Comparison of ENCODE assay signal across 1 cellular context in the genomic region with DNA sequence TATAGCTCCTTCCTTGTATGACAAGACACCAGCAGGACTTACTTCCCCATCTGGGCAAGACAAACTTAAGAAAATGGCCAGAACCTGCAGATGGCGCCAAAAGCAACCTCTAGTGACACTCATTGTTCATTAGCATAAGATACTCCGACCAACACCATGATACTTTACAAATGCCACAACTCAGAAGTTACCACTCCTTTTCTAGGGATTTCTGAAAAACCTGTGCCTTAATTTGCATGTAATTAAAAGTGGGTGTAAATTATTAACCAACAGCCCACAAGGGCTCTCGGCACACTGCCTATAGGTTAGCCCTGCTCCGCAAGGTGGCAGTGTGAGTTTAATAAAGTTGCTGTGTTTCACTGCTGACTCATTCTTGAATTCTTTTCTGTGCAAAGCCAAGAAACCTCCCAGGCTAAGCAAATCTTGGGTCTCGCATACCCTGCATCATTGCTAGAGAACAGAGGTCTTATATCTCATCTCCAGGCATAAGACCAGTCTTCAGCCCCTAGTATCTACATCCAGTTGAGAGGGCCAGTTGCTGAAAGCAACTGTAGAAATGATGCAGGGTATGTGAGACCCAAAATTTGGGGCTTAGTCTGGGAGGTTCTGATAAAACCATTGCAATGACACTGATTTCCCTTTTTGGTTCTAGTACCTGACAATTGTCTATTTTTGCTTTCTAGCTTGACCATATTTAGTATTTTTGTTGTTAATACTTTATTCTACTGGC.
TF ChIP-seq lines count a peak whose summit lies in the region.

No MANE protein-coding gene starts in this region.

TF ChIP-seq in K562, 482 proteins besides CTCF, POLR2A, EP300 and RAD21 (continued from another document):
- TF ChIP-seq IRF1 (CRISPR knock-in tag; IDR thresholded peaks at IDR 0.05; ENCODE audit: borderline replicate concordance) = no peak
- TF ChIP-seq THRAP3 (IDR thresholded peaks at IDR 0.05; ENCODE audit: borderline replicate concordance) = peak; percentile 91; the same call in 1 of the 2 replicates
- no peak for TF ChIP-seq ZNF639 (CRISPR knock-in tag; conservative IDR thresholded peaks at IDR 0.05 in 1 of 2, IDR thresholded peaks at IDR 0.05 in 1 of 2)
- no peak for TF ChIP-seq XRCC4 (IDR thresholded peaks at IDR 0.05; ENCODE audit: extremely low read depth, insufficient read depth, insufficient read length)
- no peak for TF ChIP-seq RHOXF2B (CRISPR knock-in tag; conservative IDR thresholded peaks at IDR 0.05)
- no peak for TF ChIP-seq ZNF507 (tag; conservative IDR thresholded peaks at IDR 0.05)
- no peak for TF ChIP-seq SMAD1 (IDR thresholded peaks at IDR 0.05; ENCODE audit: low read depth, low read length, partially characterized antibody)
- TF ChIP-seq SAFB (IDR thresholded peaks at IDR 0.05; ENCODE audit: borderline replicate concordance, low read depth, low read length) = no peak
- TF ChIP-seq SUPT5H (IDR thresholded peaks at IDR 0.05) = no peak
- peak; percentile 97 for TF ChIP-seq CC2D1A (IDR thresholded peaks at IDR 0.05)
- no peak for TF ChIP-seq BRD4 (IDR thresholded peaks at IDR 0.05)
- TF ChIP-seq GTF2E2 (tag; IDR thresholded peaks at IDR 0.05) = no peak
- TF ChIP-seq ZNF668 (CRISPR knock-in tag; IDR thresholded peaks at IDR 0.05) = no peak
- no peak for TF ChIP-seq ZNF512 (tag; IDR thresholded peaks at IDR 0.05)
- TF ChIP-seq MCM2 (IDR thresholded peaks at IDR 0.05; ENCODE audit: low read depth) = no peak
- peak; percentile 89 for TF ChIP-seq MAFF (IDR thresholded peaks at IDR 0.05; ENCODE audit: low read length)
- no peak for TF ChIP-seq GMEB1 (CRISPR knock-in tag; IDR thresholded peaks at IDR 0.05)
- TF ChIP-seq HSF4 (CRISPR knock-in tag; IDR thresholded peaks at IDR 0.05; ENCODE audit: borderline replicate concordance) = no peak
- TF ChIP-seq ZBTB7A (IDR thresholded peaks at IDR 0.05; ENCODE audit: borderline replicate concordance, control insufficient read depth, low read depth, low read length) = no peak
- no peak for TF ChIP-seq GTF2F1 (IDR thresholded peaks at IDR 0.05; ENCODE audit: low read depth, low read length)
- TF ChIP-seq ATF1 (CRISPR knock-in tag; IDR thresholded peaks at IDR 0.05) = no peak
- peak; percentile 84 for TF ChIP-seq ATF1 (tag; IDR thresholded peaks at IDR 0.05)
- TF ChIP-seq E2F4 (CRISPR knock-in tag; IDR thresholded peaks at IDR 0.05; ENCODE audit: low read depth) = no peak
- TF ChIP-seq OTX1 (CRISPR knock-in tag; IDR thresholded peaks at IDR 0.05) = no peak
- TF ChIP-seq NCOA4 (IDR thresholded peaks at IDR 0.05; ENCODE audit: partially characterized antibody) = no peak
- TF ChIP-seq, protein P1, sequence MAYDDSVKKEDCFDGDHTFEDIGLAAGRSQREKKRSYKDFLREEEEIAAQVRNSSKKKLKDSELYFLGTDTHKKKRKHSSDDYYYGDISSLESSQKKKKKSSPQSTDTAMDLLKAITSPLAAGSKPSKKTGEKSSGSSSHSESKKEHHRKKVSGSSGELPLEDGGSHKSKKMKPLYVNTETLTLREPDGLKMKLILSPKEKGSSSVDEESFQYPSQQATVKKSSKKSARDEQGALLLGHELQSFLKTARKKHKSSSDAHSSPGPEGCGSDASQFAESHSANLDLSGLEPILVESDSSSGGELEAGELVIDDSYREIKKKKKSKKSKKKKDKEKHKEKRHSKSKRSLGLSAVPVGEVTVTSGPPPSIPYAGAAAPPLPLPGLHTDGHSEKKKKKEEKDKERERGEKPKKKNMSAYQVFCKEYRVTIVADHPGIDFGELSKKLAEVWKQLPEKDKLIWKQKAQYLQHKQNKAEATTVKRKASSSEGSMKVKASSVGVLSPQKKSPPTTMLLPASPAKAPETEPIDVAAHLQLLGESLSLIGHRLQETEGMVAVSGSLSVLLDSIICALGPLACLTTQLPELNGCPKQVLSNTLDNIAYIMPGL (CRISPR knock-in tag; IDR thresholded peaks at IDR 0.05) = no peak
- TF ChIP-seq ZNF589 (CRISPR knock-in tag; IDR thresholded peaks at IDR 0.05; ENCODE audit: low read depth) = no peak
- TF ChIP-seq RBM15 (IDR thresholded peaks at IDR 0.05; ENCODE audit: insufficient read depth, low read length) = no peak
- no peak for TF ChIP-seq ZNF79 (CRISPR knock-in tag; IDR thresholded peaks at IDR 0.05; ENCODE audit: low read depth)
- TF ChIP-seq ZNF3 (CRISPR knock-in tag; IDR thresholded peaks at IDR 0.05) = no peak
- TF ChIP-seq ZBTB2 (IDR thresholded peaks at IDR 0.05) = no peak
- TF ChIP-seq, protein P2, sequence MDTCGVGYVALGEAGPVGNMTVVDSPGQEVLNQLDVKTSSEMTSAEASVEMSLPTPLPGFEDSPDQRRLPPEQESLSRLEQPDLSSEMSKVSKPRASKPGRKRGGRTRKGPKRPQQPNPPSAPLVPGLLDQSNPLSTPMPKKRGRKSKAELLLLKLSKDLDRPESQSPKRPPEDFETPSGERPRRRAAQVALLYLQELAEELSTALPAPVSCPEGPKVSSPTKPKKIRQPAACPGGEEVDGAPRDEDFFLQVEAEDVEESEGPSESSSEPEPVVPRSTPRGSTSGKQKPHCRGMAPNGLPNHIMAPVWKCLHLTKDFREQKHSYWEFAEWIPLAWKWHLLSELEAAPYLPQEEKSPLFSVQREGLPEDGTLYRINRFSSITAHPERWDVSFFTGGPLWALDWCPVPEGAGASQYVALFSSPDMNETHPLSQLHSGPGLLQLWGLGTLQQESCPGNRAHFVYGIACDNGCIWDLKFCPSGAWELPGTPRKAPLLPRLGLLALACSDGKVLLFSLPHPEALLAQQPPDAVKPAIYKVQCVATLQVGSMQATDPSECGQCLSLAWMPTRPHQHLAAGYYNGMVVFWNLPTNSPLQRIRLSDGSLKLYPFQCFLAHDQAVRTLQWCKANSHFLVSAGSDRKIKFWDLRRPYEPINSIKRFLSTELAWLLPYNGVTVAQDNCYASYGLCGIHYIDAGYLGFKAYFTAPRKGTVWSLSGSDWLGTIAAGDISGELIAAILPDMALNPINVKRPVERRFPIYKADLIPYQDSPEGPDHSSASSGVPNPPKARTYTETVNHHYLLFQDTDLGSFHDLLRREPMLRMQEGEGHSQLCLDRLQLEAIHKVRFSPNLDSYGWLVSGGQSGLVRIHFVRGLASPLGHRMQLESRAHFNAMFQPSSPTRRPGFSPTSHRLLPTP (IDR thresholded peaks at IDR 0.05; ENCODE audit: borderline replicate concordance, extremely low read depth, insufficient read length) = no peak
- TF ChIP-seq, protein P3, sequence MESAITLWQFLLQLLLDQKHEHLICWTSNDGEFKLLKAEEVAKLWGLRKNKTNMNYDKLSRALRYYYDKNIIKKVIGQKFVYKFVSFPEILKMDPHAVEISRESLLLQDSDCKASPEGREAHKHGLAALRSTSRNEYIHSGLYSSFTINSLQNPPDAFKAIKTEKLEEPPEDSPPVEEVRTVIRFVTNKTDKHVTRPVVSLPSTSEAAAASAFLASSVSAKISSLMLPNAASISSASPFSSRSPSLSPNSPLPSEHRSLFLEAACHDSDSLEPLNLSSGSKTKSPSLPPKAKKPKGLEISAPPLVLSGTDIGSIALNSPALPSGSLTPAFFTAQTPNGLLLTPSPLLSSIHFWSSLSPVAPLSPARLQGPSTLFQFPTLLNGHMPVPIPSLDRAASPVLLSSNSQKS (CRISPR knock-in tag; IDR thresholded peaks at IDR 0.05) = no peak
- TF ChIP-seq KDM1A (IDR thresholded peaks at IDR 0.05) = peak; percentile 46 to 69; a peak in 2 of 4 replicates
- TF ChIP-seq PRPF4 (IDR thresholded peaks at IDR 0.05; ENCODE audit: insufficient read depth, low read depth, low read length, poor library complexity, severe bottlenecking) = no peak
- TF ChIP-seq JUND (IDR thresholded peaks at IDR 0.05; ENCODE audit: borderline replicate concordance, low read depth, low read length) = peak; percentile 89
- TF ChIP-seq JUND (tag; IDR thresholded peaks at IDR 0.05; ENCODE audit: borderline replicate concordance, low read depth, low read length) = peak; percentile 96; the same call in 2 of the 3 replicates
- TF ChIP-seq HNRNPL (IDR thresholded peaks at IDR 0.05; ENCODE audit: low read depth, low read length) = no peak
- TF ChIP-seq DIDO1 (tag; IDR thresholded peaks at IDR 0.05; ENCODE audit: low read depth) = no peak
